In genomic region chr12:10211975-10212622, GRCh38 we compare ENCODE assay signal across 1 cellular context.
TF ChIP-seq lines count a peak whose summit lies in the region.

No MANE protein-coding gene starts in this region.

TF ChIP-seq in HepG2, 621 proteins besides CTCF, POLR2A, EP300 and RAD21 (continued from another document and continues in another):
- TF ChIP-seq MAZ (IDR thresholded peaks at IDR 0.05; ENCODE audit: borderline replicate concordance, low read depth, low read length) = peak; percentile 99
- TF ChIP-seq MAZ (CRISPR knock-in tag; IDR thresholded peaks at IDR 0.05; ENCODE audit: low read depth) = peak; percentile 96
- TF ChIP-seq NRL (CRISPR knock-in tag; IDR thresholded peaks at IDR 0.05; ENCODE audit: borderline replicate concordance) = 0 out of 2 replicates have a peak, but pooled peaks have one; percentile 35
- TF ChIP-seq TP53 (CRISPR knock-in tag; conservative IDR thresholded peaks at IDR 0.05) = no peak
- peak; percentile 51; the same call in 1 of the 2 replicates for TF ChIP-seq ZNF224 (CRISPR knock-in tag; IDR thresholded peaks at IDR 0.05)
- no peak for TF ChIP-seq PRDM15 (CRISPR knock-in tag; IDR thresholded peaks at IDR 0.05)
- TF ChIP-seq CC2D1A (CRISPR knock-in tag; IDR thresholded peaks at IDR 0.05) = no peak
- TF ChIP-seq ATF4 (CRISPR knock-in tag; IDR thresholded peaks at IDR 0.05) = 0 out of 4 replicates have a peak, but pooled peaks of 1 of the 2 experiments have one; percentile 12
- TF ChIP-seq THYN1 (CRISPR knock-in tag; IDR thresholded peaks at IDR 0.05; ENCODE audit: borderline replicate concordance, low read depth) = no peak
- no peak for TF ChIP-seq ZNF841 (CRISPR knock-in tag; IDR thresholded peaks at IDR 0.05; ENCODE audit: borderline replicate concordance)
- TF ChIP-seq HNRNPLL (IDR thresholded peaks at IDR 0.05; ENCODE audit: low read depth, low read length, poor library complexity, severe bottlenecking) = peak; percentile 73
- peak; percentile 54; the same call in 1 of the 2 replicates for TF ChIP-seq HIVEP1 (CRISPR knock-in tag; IDR thresholded peaks at IDR 0.05)
- no peak for TF ChIP-seq CAMTA2 (CRISPR knock-in tag; IDR thresholded peaks at IDR 0.05; ENCODE audit: borderline replicate concordance)
- no peak for TF ChIP-seq FOXC1 (CRISPR knock-in tag; IDR thresholded peaks at IDR 0.05; ENCODE audit: borderline replicate concordance)
- TF ChIP-seq POLR2AphosphoS2 (IDR thresholded peaks at IDR 0.05; ENCODE audit: low read depth, low read length) = 0 out of 2 replicates have a peak, but pooled peaks have one; percentile 63
- peak; percentile 67; the same call in 1 of the 2 replicates for TF ChIP-seq ZHX2 (IDR thresholded peaks at IDR 0.05; ENCODE audit: low read depth)
- no peak for TF ChIP-seq ZHX2 (CRISPR knock-in tag; IDR thresholded peaks at IDR 0.05; ENCODE audit: borderline replicate concordance)
- no peak for TF ChIP-seq EED (CRISPR knock-in tag; IDR thresholded peaks at IDR 0.05)
- peak; percentile 35; the same call in 1 of the 2 replicates for TF ChIP-seq ZMYM4 (CRISPR knock-in tag; IDR thresholded peaks at IDR 0.05)
- 0 out of 2 replicates have a peak, but pooled peaks have one; percentile 25 for TF ChIP-seq HOXA5 (CRISPR knock-in tag; IDR thresholded peaks at IDR 0.05)
- peak; percentile 29; the same call in 1 of the 2 replicates for TF ChIP-seq CHD4 (IDR thresholded peaks at IDR 0.05; ENCODE audit: borderline replicate concordance, low read length)
- TF ChIP-seq TARDBP (CRISPR knock-in tag; IDR thresholded peaks at IDR 0.05) = peak; percentile 62; the same call in 1 of the 2 replicates
- no peak for TF ChIP-seq PCBP1 (IDR thresholded peaks at IDR 0.05; ENCODE audit: borderline replicate concordance, low read depth, low read length)
- TF ChIP-seq ZNF136 (CRISPR knock-in tag; IDR thresholded peaks at IDR 0.05; ENCODE audit: low read depth) = 0 out of 2 replicates have a peak, but pooled peaks have one; percentile 34
- no peak for TF ChIP-seq PRDM4 (CRISPR knock-in tag; IDR thresholded peaks at IDR 0.05; ENCODE audit: borderline replicate concordance)
- peak; percentile 73; the same call in 1 of the 2 replicates for TF ChIP-seq SPEN (CRISPR knock-in tag; IDR thresholded peaks at IDR 0.05; ENCODE audit: low read depth)
- peak; percentile 60; the same call in 1 of the 2 replicates for TF ChIP-seq POGK (CRISPR knock-in tag; conservative IDR thresholded peaks at IDR 0.05)
- TF ChIP-seq ZNF788 (CRISPR knock-in tag; IDR thresholded peaks at IDR 0.05; ENCODE audit: borderline replicate concordance) = 0 out of 2 replicates have a peak, but pooled peaks have one; percentile 39
- TF ChIP-seq SOX5 (CRISPR knock-in tag; IDR thresholded peaks at IDR 0.05; ENCODE audit: borderline replicate concordance) = peak; percentile 55; the same call in 1 of the 2 replicates
- no peak for TF ChIP-seq ZBTB44 (CRISPR knock-in tag; IDR thresholded peaks at IDR 0.05)
- no peak for TF ChIP-seq SNAPC4 (CRISPR knock-in tag; IDR thresholded peaks at IDR 0.05)
- TF ChIP-seq ZMYM3 (CRISPR knock-in tag; IDR thresholded peaks at IDR 0.05) = peak; percentile 71
- TF ChIP-seq HCFC1 (IDR thresholded peaks at IDR 0.05; ENCODE audit: low read depth, low read length) = no peak
